In genomic region chr7:100220833-100221718, GRCh38 we compare ENCODE assay signal across 11 cellular contexts. TPM values are rescaled to one million over a fixed set of nuclear protein-coding genes. Genes with fewer than 3 reads are reported as not detected.
DNase-seq lines count a peak whose midpoint lies in the region; ATAC-seq and TF ChIP-seq lines count a peak whose summit lies in the region.
"Had no signal": no experiment of that assay in that cellular context is flagged by ENCODE, and none has a peak within 500 bp of the region (broad histone marks: within the 10 kb centered on the region; RNA-seq: fewer than 3 reads in every experiment).

No MANE protein-coding gene starts in this region.

- peak overlapping the region; percentile 88 for H3K4me3 ChIP-seq in CD8-positive, alpha-beta T cell (ENCODE audit: low read depth, low read length)
- H3K4me3 ChIP-seq in colonic mucosa (peak overlapping the region; percentile 14), A673 (ENCODE audit: low read depth, low read length, poor library complexity, severe bottlenecking) (no peak overlapping the region)
- H3K4me3 ChIP-seq: pancreas had no signal

- H3K36me3 Mint-ChIP-seq in CD8-positive, alpha-beta T cell, result peaks cover 43% of the 10 kb centered on the region
- peaks cover 4% of the 10 kb centered on the region for H3K36me3 Mint-ChIP-seq in T-helper 17 cell (ENCODE audit: low read depth)

- H3K27ac ChIP-seq in CD8-positive, alpha-beta T cell (ENCODE audit: low read depth, low read length), result peak overlapping the region; percentile 93
- H3K27ac ChIP-seq in colonic mucosa (peak overlapping the region; percentile 61), A673 (ENCODE audit: low read depth, low read length, poor library complexity, severe bottlenecking) (no peak overlapping the region)
- H3K27ac ChIP-seq: C4-2B, pancreas had no signal

- no TSS peak for BruUV-seq in A673 (replicated peaks; lab: Mats Ljungman, UMichigan)

- H3K9me3 Mint-ChIP-seq in CD8-positive, alpha-beta T cell, result no peaks in the 10 kb centered on the region

- peaks cover 61% of the 10 kb centered on the region for H3K4me1 Mint-ChIP-seq in CD8-positive, alpha-beta T cell (ENCODE audit: low read depth)
- peaks cover 40% of the 10 kb centered on the region for H3K4me1 Mint-ChIP-seq in T-helper 17 cell

- TF ChIP-seq CTCF in CD8-positive, alpha-beta T cell (IDR thresholded peaks at IDR 0.05), result no peak
- TF ChIP-seq CTCF in colonic mucosa (IDR thresholded peaks at IDR 0.05) (no peak), A673 (conservative IDR thresholded peaks at IDR 0.05; ENCODE audit: low read depth, low read length) (no peak)

- ATAC-seq in CD8-positive, alpha-beta T cell, result peak; percentile 67
- peak; percentile 48 for ATAC-seq in GM21717 (IDR thresholded peaks at IDR 0.05; ENCODE audit: unreplicated experiment)
- ATAC-seq in T-helper 17 cell, result peak; percentile 74
- ATAC-seq in left ventricle myocardium superior, result no peak
- ATAC-seq: pancreas had no signal

- intact Hi-C loops in CD8-positive, alpha-beta T cell (cut with DNase I, micrococcal nuclease), result loop anchor here (1.0 to 10.0 kb wide), 7 partner anchors 51 to 306 kb away; partner anchors contain the start of genes LAMTOR4 (in 2 of the 2), TRIM4 (in 1 of the 2) and ZCWPW1 (in 1 of the 2)
- intact Hi-C loops in colonic mucosa (cut with DNase I) (no loop called here), A673 (cut with micrococcal nuclease; ENCODE audit: unreplicated experiment) (no loop called here), left ventricle myocardium superior (cut with micrococcal nuclease) (no loop called here)

- peaks cover 9% of the 10 kb centered on the region for H3K36me3 ChIP-seq in CD8-positive, alpha-beta T cell (ENCODE audit: insufficient read depth, low read length)
- H3K36me3 ChIP-seq in colonic mucosa, result no peaks in the 10 kb centered on the region
- H3K36me3 ChIP-seq in A673 (ENCODE audit: insufficient read depth, low read length, poor library complexity, severe bottlenecking), result no peaks in the 10 kb centered on the region

- H3K27ac Mint-ChIP-seq in CD8-positive, alpha-beta T cell, result peak overlapping the region; percentile 99
- peak overlapping the region; percentile 96 for H3K27ac Mint-ChIP-seq in T-helper 17 cell

- H3K27me3 ChIP-seq in CD8-positive, alpha-beta T cell (ENCODE audit: insufficient read depth, low read length), result no peaks in the 10 kb centered on the region
- H3K27me3 ChIP-seq in colonic mucosa (no peaks in the 10 kb centered on the region), A673 (replicated peaks; ENCODE audit: insufficient read depth, low read depth, low read length, poor library complexity) (no peaks in the 10 kb centered on the region)
- H3K27me3 ChIP-seq: pancreas had no signal

- POLR2A ChIA-PET in CD8-positive, alpha-beta T cell (lab: Charles Lee), result interaction anchor here (0.8 to 1.7 kb wide), 13 partner anchors 10 to 207 kb away, joined by 3 to 6 read pairs (median 5); partner anchors contain the start of gene ZCWPW1
- POLR2A ChIA-PET in A673 (lab: Charles Lee; ENCODE audit: low non-redundant PET), result no interaction called here

- no peaks in the 10 kb centered on the region for H3K27me3 Mint-ChIP-seq in CD8-positive, alpha-beta T cell (ENCODE audit: low read depth)
- H3K27me3 Mint-ChIP-seq in T-helper 17 cell, result no peaks in the 10 kb centered on the region

- CTCF ChIA-PET in CD8-positive, alpha-beta T cell (lab: Charles Lee), result interaction anchor here (0.7 to 8.1 kb wide), 5 partner anchors 58 to 186 kb away, joined by 3 to 112 read pairs (median 4); no protein-coding TSS in a partner anchor
- CTCF ChIA-PET in A673 (lab: Charles Lee), result no interaction called here

- peaks cover 52% of the 10 kb centered on the region for H3K4me1 ChIP-seq in CD8-positive, alpha-beta T cell (ENCODE audit: insufficient read depth, low read length)
- H3K4me1 ChIP-seq in colonic mucosa (no peaks in the 10 kb centered on the region), A673 (ENCODE audit: insufficient read depth, low read length, poor library complexity, severe bottlenecking) (no peaks in the 10 kb centered on the region)
- H3K4me1 ChIP-seq: pancreas had no signal

- no peaks in the 10 kb centered on the region for H3K9me3 ChIP-seq in CD8-positive, alpha-beta T cell (ENCODE audit: low read length)
- H3K9me3 ChIP-seq in T-helper 17 cell (ENCODE audit: control insufficient read depth, low read length, poor library complexity, severe bottlenecking) (no peaks in the 10 kb centered on the region), colonic mucosa (no peaks in the 10 kb centered on the region), A673 (ENCODE audit: low read depth, low read length, poor library complexity, severe bottlenecking) (no peaks in the 10 kb centered on the region)
- H3K9me3 ChIP-seq: pancreas had no signal

- peak overlapping the region; percentile 94 for H3K4me3 Mint-ChIP-seq in CD8-positive, alpha-beta T cell
- H3K4me3 Mint-ChIP-seq in T-helper 17 cell, result peak overlapping the region; percentile 96

- peak; percentile 75 to 92 (median 80) for DNase-seq in CD8-positive, alpha-beta T cell
- DNase-seq in T-helper 17 cell (peak; percentile 47 to 61 (median 58)), colonic mucosa (no peak), NCI-H69 (lab: John Stamatoyannopoulos, UW) (no peak), A673 (ENCODE audit: low spot score) (no peak), left ventricle myocardium superior (no peak)
- DNase-seq in stimulated activated CD8-positive, alpha-beta memory T cell treated with anti-CD3 and anti-CD28 coated beads, Interleukin-7, amount 100 ng/mL, for 24 hours (ENCODE audit: low read depth), result peak; percentile 63

- peak overlapping the region in 1 of 2 donors; percentile 56 for H3K9ac ChIP-seq in colonic mucosa (ENCODE audit: low read depth in 2 of 2, low read length in 2 of 2)

RNA-seq across cellular contexts. Expression of gene PVRIG, which starts 1.3 kb away (rescaled TPM):
- 10 to 100 TPM; 34.6 to 37.0 TPM for total RNA-seq in CD8-positive, alpha-beta T cell
- 10 to 100 TPM; 30.1 to 30.5 TPM for total RNA-seq in T-helper 17 cell
- total RNA-seq in colonic mucosa, result 1 to 10 TPM in 1 of 2 donors, under 1 TPM in 1; 0.53 to 1.4 TPM
- total RNA-seq in A673 (2021), result not detected in 2 replicates
- total RNA-seq in left ventricle myocardium superior, result not detected
- total RNA-seq: astrocyte had no signal

RNA-seq across cellular contexts. Expression of gene STAG3, which starts 43.4 kb away (rescaled TPM):
- 1 to 10 TPM; 6.3 to 6.6 TPM for total RNA-seq in CD8-positive, alpha-beta T cell
- 1 to 10 TPM; 4.0 to 4.8 TPM for total RNA-seq in T-helper 17 cell
- 1 to 10 TPM; 1.4 to 3.8 TPM for total RNA-seq in colonic mucosa
- 1.2 and 2.4 TPM in 2 replicates for total RNA-seq in A673 (2021)
- 0.74 TPM for total RNA-seq in left ventricle myocardium superior

RNA-seq across cellular contexts. Expression of gene GPC2, which starts 43.9 kb away (rescaled TPM):
- total RNA-seq in CD8-positive, alpha-beta T cell, result 10 to 100 TPM; 10.5 to 13.3 TPM
- 1 to 10 TPM; 5.0 to 8.5 TPM for total RNA-seq in T-helper 17 cell
- total RNA-seq in colonic mucosa, result 1 to 10 TPM; 4.0 to 7.6 TPM
- 23.3 and 28.4 TPM in 2 replicates for total RNA-seq in A673 (2021)
- total RNA-seq in left ventricle myocardium superior, result 0.35 TPM

RNA-seq across cellular contexts. Expression of gene GAL3ST4, which starts 52.7 kb away (rescaled TPM):
- 10 to 100 TPM; 10.2 to 11.5 TPM for total RNA-seq in CD8-positive, alpha-beta T cell
- total RNA-seq in T-helper 17 cell (1 to 10 TPM; 5.0 to 6.5 TPM), colonic mucosa (10 to 100 TPM in 1 of 2 donors, 1 to 10 TPM in 1; 5.2 to 11.6 TPM), A673 (2021) (3.2 and 3.5 TPM in 2 replicates), left ventricle myocardium superior (2.0 TPM)

Comparison
In these comparisons a context has a peak if more than half of its experiments do, and no peak if none do; other contexts are left out.
1. DNase-seq: peak in CD8-positive, alpha-beta T cell (7 of 7), T-helper 17 cell (3 of 3) and stimulated activated CD8-positive, alpha-beta memory T cell treated with anti-CD3 and anti-CD28 coated beads, Interleukin-7, amount 100 ng/mL, for 24 hours (single experiment); none in colonic mucosa (single experiment), NCI-H69 (single experiment), A673 (single experiment) and left ventricle myocardium superior (single experiment).
2. RNA of gene PVRIG, which starts 1.3 kb away (total RNA-seq): 34.6 to 37.0 TPM in CD8-positive, alpha-beta T cell and 30.1 to 30.5 TPM in T-helper 17 cell; 0.53 to 1.4 TPM in colonic mucosa, not detected in left ventricle myocardium superior (single experiment) and not detected in A673; every median in the first group is over 10 times any median in the second.
3. intact Hi-C loops: an anchor here in CD8-positive, alpha-beta T cell (1.0 to 10.0 kb wide); none called in colonic mucosa, A673 and left ventricle myocardium superior.